Comparison of ENCODE assay signal across 18 cellular contexts in genomic region chr10:78354101-78354500, GRCh38.
"Had no signal": no experiment of that assay in that cellular context is flagged by ENCODE, and none has a peak within 500 bp of the region (broad histone marks: within the 10 kb centered on the region; RNA-seq: fewer than 3 reads in every experiment).

No MANE protein-coding gene starts in this region.

- H3K36me3 ChIP-seq: gastroesophageal sphincter, left ventricle myocardium inferior, lower lobe of right lung, right atrium auricular region, tibial artery, upper lobe of right lung had no signal

- H3K27ac ChIP-seq: coronary artery, gastroesophageal sphincter, left ventricle myocardium inferior, lower lobe of right lung, right atrium auricular region, tibial artery, upper lobe of right lung had no signal

- H3K27me3 ChIP-seq: gastroesophageal sphincter, right atrium auricular region, tibial artery, upper lobe of right lung had no signal

- H3K4me1 ChIP-seq: lower lobe of right lung, tibial artery, upper lobe of right lung had no signal

- DNase-seq: central memory CD4-positive, alpha-beta T cell; effector CD4-positive, alpha-beta T cell; endodermal cell; foreskin fibroblast; glutamatergic neuron; left ventricle myocardium inferior; lower lobe of right lung; midbrain; stimulated activated CD4-positive, alpha-beta T cell treated with anti-CD3 and anti-CD28 coated beads, Interleukin-1b, Interleukin-23, amount 100 ng/mL, for 48 hours; stimulated activated CD4-positive, alpha-beta T cell treated with anti-CD3 and anti-CD28 coated beads, Interleukin-4, amount 100 ng/mL, for 24 hours; tibial artery had no signal

- H3K9me3 ChIP-seq: gastroesophageal sphincter, left ventricle myocardium inferior, lower lobe of right lung, right atrium auricular region, tibial artery, upper lobe of right lung had no signal

- H3K4me3 ChIP-seq: coronary artery, gastroesophageal sphincter, left ventricle myocardium inferior, lower lobe of right lung, right atrium auricular region, smooth muscle cell, tibial artery, upper lobe of right lung had no signal

- ATAC-seq: gastroesophageal sphincter; lower lobe of right lung; natural killer cell treated with Interleukin-12 subunit alpha and Interleukin-12 subunit beta and Interleukin-15 and Interleukin-18, amount 100 ng/mL, for 72 hours; stimulated activated memory B cell treated with anti-CD40 and anti-IgM and Interleukin-4, amounts not matched to agents 10 μg/mL and 1 μg/mL and 100 μg/mL, for 72 hours; upper lobe of right lung had no signal
